In the genomic region with DNA sequence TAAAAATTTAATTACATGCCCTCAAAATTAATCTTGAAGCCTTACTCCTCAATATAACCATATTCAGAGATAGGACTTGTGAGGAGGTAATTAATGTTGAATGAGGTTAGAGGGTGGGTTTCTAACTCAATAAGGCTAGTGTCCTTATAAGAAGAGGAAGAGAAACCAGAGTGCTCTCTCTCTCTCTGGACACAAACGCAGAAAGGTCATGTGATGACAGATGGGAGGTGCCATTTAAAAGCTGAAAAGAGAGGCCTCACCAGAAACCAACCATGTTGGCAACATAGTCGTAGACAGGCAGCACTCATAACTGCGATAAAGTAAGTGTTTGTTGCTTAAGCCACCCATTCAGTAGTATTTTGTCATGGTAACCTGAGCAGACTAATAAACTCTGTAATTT, we compare ENCODE assay signal across 15 cellular contexts.
"Had no signal": no experiment of that assay in that cellular context is flagged by ENCODE, and none has a peak within 500 bp of the region (broad histone marks: within the 10 kb centered on the region; RNA-seq: fewer than 3 reads in every experiment).

No MANE protein-coding gene starts in this region.

- H3K36me3 ChIP-seq: cardiac muscle cell, esophagus muscularis mucosa, right atrium auricular region, thyroid gland, vagina had no signal

- H3K9me3 ChIP-seq: right atrium auricular region, thyroid gland, vagina had no signal

- H3K4me1 ChIP-seq: esophagus muscularis mucosa, right atrium auricular region, thyroid gland, vagina had no signal

- H3K27me3 ChIP-seq: cardiac muscle cell, esophagus muscularis mucosa, right atrium auricular region, thyroid gland, vagina had no signal

- DNase-seq: activated CD4-positive, alpha-beta T cell treated with anti-CD3 and anti-CD28 coated beads for 4 hours; activated CD8-positive, alpha-beta memory T cell treated with anti-CD3 and anti-CD28 coated beads, Interleukin-2, amount 50 U/mL, for 48 hours; activated CD8-positive, alpha-beta T cell treated with anti-CD3 and anti-CD28 coated beads, Interleukin-2, amount 10 ng/mL, durations not matched to agents 7 days and 5 days; activated naive CD4-positive, alpha-beta T cell treated with Interleukin-2 at 50 U/mL for 16 hours; foreskin melanocyte; head of caudate nucleus; mucosa of descending colon; naive thymus-derived CD8-positive, alpha-beta T cell; nucleus accumbens; thyroid gland had no signal

- ATAC-seq: activated CD8-positive, alpha-beta T cell treated with anti-CD3 and anti-CD28 coated beads, Interleukin-2, amount 10 ng/mL, durations not matched to agents 7 days and 5 days; mucosa of descending colon; naive thymus-derived CD8-positive, alpha-beta T cell had no signal

- H3K4me3 ChIP-seq: cardiac muscle cell, esophagus muscularis mucosa, mucosa of descending colon, right atrium auricular region, skin epidermis, thyroid gland, vagina had no signal

- H3K27ac ChIP-seq: cardiac muscle cell, esophagus muscularis mucosa, right atrium auricular region, skin epidermis, thyroid gland, vagina had no signal
